8 cellular contexts compared by ENCODE assay signal in genomic region chr17:28745777-28746473, GRCh38. TPM values are rescaled to one million over a fixed set of nuclear protein-coding genes. Genes with fewer than 3 reads are reported as not detected.
DNase-seq lines count a peak whose midpoint lies in the region; ATAC-seq, FAIRE-seq and TF ChIP-seq lines count a peak whose summit lies in the region.

No MANE protein-coding gene starts in this region.

- CTCF ChIA-PET in PC-9 (lab: Charles Lee): interaction anchor here (1.2 to 2.7 kb wide), 2 partner anchors 17 to 19 kb away, joined by 5 to 47 read pairs; partner anchors contain the start of genes NEK8 and TLCD1

- H3K9me2 ChIP-seq in PC-9 (ENCODE audit: insufficient read depth): no peaks in the 10 kb centered on the region

- peaks cover 28% of the 10 kb centered on the region for H3K36me3 ChIP-seq in PC-9 (ENCODE audit: low read depth)

- H3K9me3 Mint-ChIP-seq in osteocyte (ENCODE audit: unreplicated experiment): no peaks in the 10 kb centered on the region

- intact Hi-C loops in PC-9 (cut with micrococcal nuclease; ENCODE audit: unreplicated experiment): loop anchor here (5.0 kb wide), 1 partner anchor 206 kb away; the partner anchor contains the start of gene PHF12

- peaks cover 60% of the 10 kb centered on the region for H3K4me1 ChIP-seq in PC-9 (replicated peaks; ENCODE audit: insufficient read depth)

- peaks cover 84% of the 10 kb centered on the region for H3F3A ChIP-seq in PC-9 (ENCODE audit: insufficient read depth, low read depth)

- DNase-seq in Daoy (ENCODE audit: low read depth): peak; percentile 45
- DNase-seq in PC-9: peak; percentile 91 to 94
- DNase-seq in epithelial cell of prostate (ENCODE audit: low read depth, low spot score): peak; percentile 79
- DNase-seq in osteocyte (ENCODE audit: extremely low spot score, unreplicated experiment): no peak
- DNase-seq in NCI-H146 (lab: John Stamatoyannopoulos, UW): no peak
- no peak for DNase-seq in KG1 (lab: John Stamatoyannopoulos, UW)
- DNase-seq in D721Med (ENCODE audit: insufficient read length, low spot score): no peak

- H3K4me2 ChIP-seq in PC-9: peak overlapping the region; percentile 90

- H2AFZ ChIP-seq in PC-9: no peak overlapping the region

- peak overlapping the region; percentile 96 for H3K27ac ChIP-seq in PC-9
- peak overlapping the region; percentile 99 for H3K27ac ChIP-seq in epithelial cell of prostate

- H3K79me2 ChIP-seq in PC-9 (ENCODE audit: low read depth): peaks cover 62% of the 10 kb centered on the region

- ATAC-seq in HG03025 (IDR thresholded peaks at IDR 0.05; ENCODE audit: low FRiP score, unreplicated experiment): no peak

- peak overlapping the region; percentile 89 for H3K27ac Mint-ChIP-seq in osteocyte (ENCODE audit: unreplicated experiment)

- POLR2A ChIA-PET in PC-9 (lab: Charles Lee; ENCODE audit: unreplicated experiment): interaction anchor here (0.6 to 1.2 kb wide), 5 partner anchors 17 to 151 kb away, joined by 4 to 17 read pairs (median 5); partner anchors contain the start of gene NEK8

- BruUV-seq in PC-9 (replicated peaks; lab: Mats Ljungman, UMichigan): no TSS peak

- H4K20me1 ChIP-seq in PC-9 (ENCODE audit: insufficient read depth): peaks cover 36% of the 10 kb centered on the region

- H3K4me3 Mint-ChIP-seq in osteocyte (ENCODE audit: unreplicated experiment): peak overlapping the region; percentile 89

- no peaks in the 10 kb centered on the region for H3K9me3 ChIP-seq in PC-9 (ENCODE audit: insufficient read depth, low read depth)

- peaks cover 39% of the 10 kb centered on the region for H3K4me1 Mint-ChIP-seq in osteocyte (ENCODE audit: unreplicated experiment)

- FAIRE-seq in D721Med (lab: Jason Lieb, UNC): no peak

- H3K27me3 Mint-ChIP-seq in osteocyte (ENCODE audit: unreplicated experiment): no peaks in the 10 kb centered on the region

- TF ChIP-seq CTCF in PC-9 (conservative IDR thresholded peaks at IDR 0.05) (no peak), osteocyte (IDR thresholded peaks at IDR 0.05) (no peak), D721Med (IDR thresholded peaks at IDR 0.05; ENCODE audit: insufficient read depth, missing control alignments) (no peak)

- peak overlapping the region; percentile 97 for H3K4me3 ChIP-seq in PC-9

- H3K27me3 ChIP-seq in PC-9 (ENCODE audit: insufficient read depth, low read depth): no peaks in the 10 kb centered on the region

- peaks cover 9% of the 10 kb centered on the region for H3K36me3 Mint-ChIP-seq in osteocyte (ENCODE audit: unreplicated experiment)

RNA-seq across cellular contexts. Expression of gene TRAF4, which starts 2.1 kb away (rescaled TPM):
- 20.4 and 23.7 TPM in 2 replicates for total RNA-seq in Daoy (2014; rRNA removed; shearing (Covaris generic))
- total RNA-seq in PC-9 (2021) (159 and 169 TPM in 2 replicates), osteocyte (76.1 and 95.5 TPM in 2 replicates)

RNA-seq across cellular contexts. Expression of gene NEK8, which starts 17.3 kb away (rescaled TPM):
- total RNA-seq in Daoy (2014; rRNA removed; shearing (Covaris generic)): 2.9 and 10.2 TPM in 2 replicates
- total RNA-seq in PC-9 (2021) (11.5 and 12.1 TPM in 2 replicates), osteocyte (8.5 and 9.9 TPM in 2 replicates)

RNA-seq across cellular contexts. Expression of gene TLCD1, which starts 19.9 kb away (rescaled TPM):
- 1.3 and 2.4 TPM in 2 replicates for total RNA-seq in Daoy (2014; rRNA removed; shearing (Covaris generic))
- total RNA-seq in PC-9 (2021): 14.7 and 19.4 TPM in 2 replicates
- 3.8 and 5.8 TPM in 2 replicates for total RNA-seq in osteocyte

RNA-seq across cellular contexts. Expression of gene RPL23A, which starts 26.1 kb away (rescaled TPM):
- total RNA-seq in Daoy (2014; rRNA removed; shearing (Covaris generic)): 697 and 1,346 TPM in 2 replicates
- total RNA-seq in PC-9 (2021) (1,474 and 1,510 TPM in 2 replicates), osteocyte (1,390 and 1,395 TPM in 2 replicates)

RNA-seq across cellular contexts. Expression of gene RAB34, which starts 28.3 kb away (rescaled TPM):
- 243 and 290 TPM in 2 replicates for total RNA-seq in Daoy (2014; rRNA removed; shearing (Covaris generic))
- 161 and 174 TPM in 2 replicates for total RNA-seq in PC-9 (2021)
- total RNA-seq in osteocyte: 153 TPM in 2 replicates

Comparison
In these comparisons a context has a peak if more than half of its experiments do, and no peak if none do; other contexts are left out.
1. DNase-seq: peak in Daoy (single experiment), PC-9 (2 of 2) and epithelial cell of prostate (single experiment); none in osteocyte (single experiment), NCI-H146 (single experiment), KG1 (single experiment) and D721Med (single experiment).